ENCODE assay signal across 22 cellular contexts in genomic region chr9:136582977-136583735, GRCh38. TPM values are rescaled to one million over a fixed set of nuclear protein-coding genes. Genes with fewer than 3 reads are reported as not detected.
A peak's percentile ranks its signal among the peaks of the same experiment; 100 is the strongest.
DNase-seq lines count a peak whose midpoint lies in the region; ATAC-seq and TF ChIP-seq lines count a peak whose summit lies in the region.
"Had no signal": no experiment of that assay in that cellular context is flagged by ENCODE, and none has a peak within 500 bp of the region (broad histone marks: within the 10 kb centered on the region; RNA-seq: fewer than 3 reads in every experiment).

No MANE protein-coding gene starts in this region.

- peak overlapping the region; percentile 89 for H2BK120ac ChIP-seq in neuronal stem cell (ENCODE audit: low read depth, low read length)

- H3K4me1 ChIP-seq in neuronal stem cell (ENCODE audit: control insufficient read depth in 2 of 2, insufficient read depth in 1 of 2, low read depth in 1 of 2, low read length in 2 of 2) (peaks cover 52 to 55% of the 10 kb centered on the region in 2 donors), testis (peaks cover 38% of the 10 kb centered on the region)

- H4K8ac ChIP-seq in neuronal stem cell (ENCODE audit: low read depth, low read length) = no peak overlapping the region

- TF ChIP-seq POLR2A in testis (IDR thresholded peaks at IDR 0.05) = no peak

- H3K27ac ChIP-seq in neuronal stem cell (replicated peaks; ENCODE audit: low read length) (no peak overlapping the region), testis (peak overlapping the region in 1 of 2 donors; percentile 50)
- H3K27ac ChIP-seq: thoracic aorta had no signal

- peak in 47 of 56 donors; percentile 30 to 89 (median 65) for DNase-seq in amygdala (lab: John Stamatoyannopoulos, UW)
- DNase-seq in left ventricle myocardium superior = peak; percentile 23
- no peak for DNase-seq in neuronal stem cell (ENCODE audit: low spot score)
- peak; percentile 73 for DNase-seq in testis
- DNase-seq in GM10266 (ENCODE audit: extremely low spot score) = no peak
- no peak for DNase-seq in A172 (ENCODE audit: low spot score)
- DNase-seq: activated CD4-positive, alpha-beta T cell treated with anti-CD3 and anti-CD28 coated beads for 36 hours; activated naive CD4-positive, alpha-beta T cell treated with anti-CD3 and anti-CD28 coated beads for 36 hours; activated T-cell treated with anti-CD3 and anti-CD28 coated beads, Interleukin-2, amount 50 U/mL, for 48 hours; HFFc6; NCI-H1105; NCI-H2029 treated with DMSO at 0.1 percent for 48 hours; NCI-H2227 treated with DMSO at 0.1 percent for 48 hours; nephron progenitor cell; RPMI8226; SK-N-SH; stimulated activated CD4-positive, alpha-beta T cell treated with anti-CD3 and anti-CD28 coated beads, Interleukin-2, amount 100 ng/mL, for 24 hours; T-helper 2 cell had no signal

- H2AK5ac ChIP-seq in neuronal stem cell (ENCODE audit: low read depth, low read length) = peak overlapping the region; percentile 91

- H3K4me2 ChIP-seq in neuronal stem cell (ENCODE audit: insufficient read depth, low read length, poor library complexity, severe bottlenecking) = no peak overlapping the region
- H3K4me2 ChIP-seq: SK-N-SH, smooth muscle cell had no signal

- peaks cover 3% of the 10 kb centered on the region for H3K79me1 ChIP-seq in neuronal stem cell (ENCODE audit: low read depth, low read length)

- H3K36me3 ChIP-seq in neuronal stem cell (replicated peaks in 1 of 2; ENCODE audit: control insufficient read depth in 2 of 2, insufficient read depth in 2 of 2, low read length in 2 of 2) (no peaks in the 10 kb centered on the region), testis (ENCODE audit: low read depth, missing control alignments) (no peaks in the 10 kb centered on the region)
- H3K36me3 ChIP-seq: thoracic aorta had no signal

- TF ChIP-seq CTCF in testis (IDR thresholded peaks at IDR 0.05) (no peak), GM10266 (IDR thresholded peaks at IDR 0.05; ENCODE audit: control insufficient read depth, insufficient read depth, low read depth, missing control alignments) (no peak)

- peak overlapping the region; percentile 97 for H3K4ac ChIP-seq in neuronal stem cell (ENCODE audit: low read length)

- peak overlapping the region; percentile 92 for H3K23ac ChIP-seq in neuronal stem cell (ENCODE audit: low read depth, low read length, poor library complexity)

- H4K91ac ChIP-seq in neuronal stem cell (ENCODE audit: low read depth, low read length, poor library complexity) = peak overlapping the region; percentile 77

- H3K27me3 ChIP-seq in neuronal stem cell (ENCODE audit: control insufficient read depth in 3 of 3, insufficient read depth in 3 of 3, low read depth in 1 of 3, low read length in 3 of 3) (peaks cover 0 to 3% (median 0%) of the 10 kb centered on the region in 3 experiments), testis (no peaks in the 10 kb centered on the region)

- no peak for ATAC-seq in left ventricle myocardium superior
- ATAC-seq in HG03520 (IDR thresholded peaks at IDR 0.05; ENCODE audit: unreplicated experiment) = no peak
- ATAC-seq: activated CD4-positive, alpha-beta T cell treated with anti-CD3 and anti-CD28 coated beads for 36 hours; left lobe of liver had no signal

- H3K4me3 ChIP-seq in neuronal stem cell (ENCODE audit: low read length in 2 of 2) (no peak overlapping the region), testis (no peak overlapping the region)
- H3K4me3 ChIP-seq: smooth muscle cell, thoracic aorta had no signal

- peak overlapping the region; percentile 78 for H2BK15ac ChIP-seq in neuronal stem cell (ENCODE audit: low read length)

- H3K9me3 ChIP-seq in neuronal stem cell (replicated peaks in 1 of 2; ENCODE audit: control insufficient read depth in 2 of 2, insufficient read depth in 1 of 2, low read depth in 1 of 2, low read length in 2 of 2) = peaks cover 0 to 3% of the 10 kb centered on the region in 2 donors
- H3K9me3 ChIP-seq in testis = no peaks in the 10 kb centered on the region
- H3K9me3 ChIP-seq: SK-N-SH, thoracic aorta had no signal

- WGBS in neuronal stem cell (ENCODE audit: extremely low coverage in 2 of 2, insufficient read length in 2 of 2, insufficient replicate concordance in 1 of 2), 2 donors = no CpG with 5 or more reads among the region's 11 CpGs
- 74% methylated on average over 11 of the region's 11 CpGs; no CpG with 5 or more reads in 1 of the 2 donors for WGBS in testis, 2 donors

- H2BK5ac ChIP-seq in neuronal stem cell (ENCODE audit: low read length) = peak overlapping the region; percentile 83

- H3K18ac ChIP-seq in neuronal stem cell (ENCODE audit: low read length) = peak overlapping the region; percentile 95

- H2BK12ac ChIP-seq in neuronal stem cell (ENCODE audit: low read length) = peak overlapping the region; percentile 100

- H2AFZ ChIP-seq in neuronal stem cell (ENCODE audit: low read length) = no peak overlapping the region

- intact Hi-C loops in left ventricle myocardium superior (cut with micrococcal nuclease) = no loop called here
- intact Hi-C loops in testis (cut with DNase I; ENCODE audit: low total_unique reads) = no loop called here

- H3K9ac ChIP-seq in neuronal stem cell (ENCODE audit: low read depth, low read length, poor library complexity) = peak overlapping the region; percentile 78
- H3K9ac ChIP-seq: SK-N-SH had no signal

- H3K14ac ChIP-seq in neuronal stem cell (ENCODE audit: low read length) = peak overlapping the region; percentile 22

RNA-seq across cellular contexts. Expression of gene NOTCH1, which starts 37.3 kb away (rescaled TPM):
- total RNA-seq in left ventricle myocardium superior (15.4 TPM), testis (10 to 100 TPM; 32.4 to 34.1 TPM)
- 32.9 TPM for polyA plus RNA-seq in neuronal stem cell (2013, experiment 1 of 2)
- 33.2 TPM for polyA plus RNA-seq in neuronal stem cell (2013, experiment 2 of 2)
- 7.2 TPM for polyA plus RNA-seq in testis (ENCODE audit: insufficient read depth, low read depth, low replicate concordance)
- total RNA-seq in A172 (2014; rRNA removed; shearing (Covaris generic)) = 22.2 and 23.3 TPM in 2 replicates

Comparison
In these comparisons a context has a peak if more than half of its experiments do, and no peak if none do; other contexts are left out.
1. DNase-seq: peak in amygdala (47 of 56), left ventricle myocardium superior (single experiment) and testis (single experiment); none in neuronal stem cell (single experiment), GM10266 (single experiment) and A172 (single experiment).